ENCODE assay signal across 23 cellular contexts in genomic region chr21:41433566-41433965, GRCh38.
"Had no signal": no experiment of that assay in that cellular context is flagged by ENCODE, and none has a peak within 500 bp of the region (broad histone marks: within the 10 kb centered on the region; RNA-seq: fewer than 3 reads in every experiment).

No MANE protein-coding gene starts in this region.

- ATAC-seq: gastrocnemius medialis; natural killer cell treated with Interleukin-12 subunit alpha and Interleukin-12 subunit beta and Interleukin-15 and Interleukin-18, amount 100 ng/mL, for 72 hours; T-helper 17 cell had no signal

- H3K27me3 ChIP-seq: esophagus squamous epithelium, gastrocnemius medialis, ovary, spleen, testis, vagina had no signal

- H3K27ac Mint-ChIP-seq: activated naive CD8-positive, alpha-beta T cell treated with anti-CD3 and anti-CD28 coated beads for 36 hours; activated T-helper 1 cell treated with anti-CD3 and anti-CD28 coated beads, Interleukin-12 subunit alpha, Interleukin-12 subunit beta, Interleukin-2, Interleukin-4 antibody, amounts not matched to agents 30 ng/mL and 10 ng/mL and 1 ng/mL, durations not matched to agents 14 hours and 24 hours and 36 hours; endodermal cell; natural killer cell treated with Interleukin-12 subunit alpha and Interleukin-12 subunit beta and Interleukin-15 and Interleukin-18, amount 100 ng/mL, for 72 hours; type B pancreatic cell had no signal

- FAIRE-seq: bronchial epithelial cell had no signal

- H3K9me3 ChIP-seq: gastrocnemius medialis, ovary, prostate gland, testis, vagina had no signal

- H3K4me3 Mint-ChIP-seq: activated CD4-positive, alpha-beta T cell treated with anti-CD3 and anti-CD28 coated beads, Interleukin-2, amount 10 ng/mL, durations not matched to agents 24 days and 14 days; activated naive CD8-positive, alpha-beta T cell treated with anti-CD3 and anti-CD28 coated beads for 36 hours; activated T-helper 1 cell treated with anti-CD3 and anti-CD28 coated beads, Interleukin-12 subunit alpha, Interleukin-12 subunit beta, Interleukin-2, Interleukin-4 antibody, amounts not matched to agents 30 ng/mL and 10 ng/mL and 1 ng/mL, durations not matched to agents 14 hours and 24 hours and 36 hours; endodermal cell; natural killer cell treated with Interleukin-12 subunit alpha and Interleukin-12 subunit beta and Interleukin-15 and Interleukin-18, amount 100 ng/mL, for 72 hours; T-helper 17 cell; type B pancreatic cell had no signal

- H3K36me3 ChIP-seq: ovary, prostate gland had no signal

- H3K4me1 ChIP-seq: esophagus squamous epithelium, gastrocnemius medialis, prostate gland, testis, vagina had no signal

- H3K27me3 Mint-ChIP-seq: activated CD4-positive, alpha-beta T cell treated with anti-CD3 and anti-CD28 coated beads, Interleukin-2, amount 10 ng/mL, durations not matched to agents 24 days and 14 days; activated naive CD8-positive, alpha-beta T cell treated with anti-CD3 and anti-CD28 coated beads for 36 hours; natural killer cell treated with Interleukin-12 subunit alpha and Interleukin-12 subunit beta and Interleukin-15 and Interleukin-18, amount 100 ng/mL, for 72 hours; T-helper 17 cell had no signal

- H3K27ac ChIP-seq: esophagus squamous epithelium, gastrocnemius medialis, ovary, prostate gland, testis, vagina had no signal

- DNase-seq: activated CD4-positive, alpha-beta T cell treated with anti-CD3 and anti-CD28 coated beads, Interleukin-2, amount 10 ng/mL, durations not matched to agents 24 days and 14 days; activated gamma-delta T cell; activated naive CD8-positive, alpha-beta T cell treated with anti-CD3 and anti-CD28 coated beads for 36 hours; amygdala; cortex of kidney; endodermal cell; esophagus squamous epithelium; gastrocnemius medialis; hippocampal formation; kidney glomerular epithelial cell; midbrain; ovary; spleen; stimulated activated CD4-positive, alpha-beta T cell treated with anti-CD3 and anti-CD28 coated beads, Interleukin-4, amount 100 ng/mL, for 1 hour; stimulated activated naive CD4-positive, alpha-beta T cell; T-helper 17 cell had no signal

- H3K9me3 Mint-ChIP-seq: natural killer cell treated with Interleukin-12 subunit alpha and Interleukin-12 subunit beta and Interleukin-15 and Interleukin-18, amount 100 ng/mL, for 72 hours had no signal

- H3K4me3 ChIP-seq: esophagus squamous epithelium, gastrocnemius medialis, ovary, prostate gland, spleen, testis, vagina had no signal
